In genomic region chrY:20998483-20998882, GRCh38 we compare ENCODE assay signal across 24 cellular contexts.
"Had no signal": no experiment of that assay in that cellular context is flagged by ENCODE, and none has a peak within 500 bp of the region (broad histone marks: within the 10 kb centered on the region; RNA-seq: fewer than 3 reads in every experiment).

No MANE protein-coding gene starts in this region.

- DNase-seq: hypothalamus; immature natural killer cell; kidney; left ventricle myocardium inferior; mesendoderm; naive B cell; nucleus accumbens; pancreas; posterior cingulate gyrus; retina; right cardiac atrium; stimulated activated CD4-positive, alpha-beta T cell treated with anti-CD3 and anti-CD28 coated beads, Interleukin-12 subunit alpha, Interleukin-12 subunit beta, amount 100 ng/mL, for 4 hours; stimulated activated CD4-positive, alpha-beta T cell treated with anti-CD3 and anti-CD28 coated beads, Interleukin-2, amount 100 ng/mL, for 24 hours; stimulated activated CD4-positive, alpha-beta T cell treated with anti-CD3 and anti-CD28 coated beads, Interleukin-4, amount 100 ng/mL, for 1 hour; stimulated activated naive CD4-positive, alpha-beta T cell; stomach; testis; thyroid gland; transverse colon; upper lobe of left lung had no signal

- H3K9me3 Mint-ChIP-seq: immature natural killer cell, mesothelial cell of epicardium, naive B cell, nephron, neural crest cell had no signal

- ATAC-seq: pancreas, right cardiac atrium, sciatic nerve had no signal

- H3K27me3 Mint-ChIP-seq: naive B cell had no signal

- H3K36me3 Mint-ChIP-seq: immature natural killer cell, mesothelial cell of epicardium, naive B cell had no signal

- H3K4me1 Mint-ChIP-seq: immature natural killer cell, mesothelial cell of epicardium, naive B cell, nephron, neural crest cell had no signal

- H3K4me3 Mint-ChIP-seq: immature natural killer cell, mesothelial cell of epicardium, naive B cell, nephron, neural crest cell had no signal

- H3K27ac Mint-ChIP-seq: immature natural killer cell, mesothelial cell of epicardium, naive B cell, nephron had no signal
